Comparison of ENCODE assay signal across 22 cellular contexts in genomic region chr2:47346669-47347068, GRCh38. TPM values are rescaled to one million over a fixed set of nuclear protein-coding genes. Genes with fewer than 3 reads are reported as not detected.
DNase-seq lines count a peak whose midpoint lies in the region; ATAC-seq, FAIRE-seq and TF ChIP-seq lines count a peak whose summit lies in the region.
"Had no signal": no experiment of that assay in that cellular context is flagged by ENCODE, and none has a peak within 500 bp of the region (broad histone marks: within the 10 kb centered on the region; RNA-seq: fewer than 3 reads in every experiment).

No MANE protein-coding gene starts in this region.

- POLR2A ChIA-PET in K562 (lab: Yijun Ruan, JAX) = interaction anchor here (1.4 kb wide), 1 partner anchor 28 kb away, joined by 3 read pairs; no protein-coding TSS in a partner anchor

- intact Hi-C loops in left ventricle myocardium superior (cut with micrococcal nuclease) = no loop called here
- intact Hi-C loops in left ventricle myocardium inferior (cut with micrococcal nuclease) = no loop called here
- intact Hi-C loops in K562 (cut with micrococcal nuclease) = no loop called here

- FAIRE-seq in K562 (lab: Jason Lieb, UNC) = no peak
- FAIRE-seq: H54 had no signal

- H3K27me3 ChIP-seq in left ventricle myocardium inferior (ENCODE audit: low read depth) (no peaks in the 10 kb centered on the region), K562 (ENCODE audit: control insufficient read depth in 2 of 2, insufficient read depth in 2 of 2, low read length in 2 of 2) (no peaks in the 10 kb centered on the region)
- H3K27me3 ChIP-seq: Peyer's patch, tibial nerve had no signal

- H3K9ac ChIP-seq in K562 (ENCODE audit: insufficient read depth in 1 of 2, low read depth in 2 of 2, low read length in 2 of 2) = no peak overlapping the region; a peak in 1 of 4 replicates

- no peaks in the 10 kb centered on the region for H4K20me1 ChIP-seq in K562 (replicated peaks; ENCODE audit: control insufficient read depth, insufficient read depth, low read length)

- H3K27ac Mint-ChIP-seq in nephron = peak overlapping the region; percentile 93 to 97 (median 97)
- H3K27ac Mint-ChIP-seq: activated CD4-positive, alpha-beta T cell treated with anti-CD3 and anti-CD28 coated beads, Interleukin-2, amount 10 ng/mL, durations not matched to agents 7 days and 5 days; CD4-positive, alpha-beta T cell; effector memory CD8-positive, alpha-beta T cell; natural killer cell; stimulated activated effector memory CD8-positive, alpha-beta T cell treated with anti-CD3 and anti-CD28 coated beads, Interleukin-12 subunit alpha, Interleukin-12 subunit beta, amount 100 ng/mL, for 72 hours had no signal

- WGBS in K562 (ENCODE audit: insufficient coverage, low coverage, missing lambda C conversion rate) = 72% methylated on average over 6 of the region's 6 CpGs

- H3K9me1 ChIP-seq in K562 (ENCODE audit: control insufficient read depth, insufficient read depth, low read length) = no peaks in the 10 kb centered on the region

- H3K79me2 ChIP-seq in K562 (ENCODE audit: control insufficient read depth, insufficient read depth, low read length) = no peaks in the 10 kb centered on the region

- in situ Hi-C loops in K562 (cut with MboI) = no loop called here

- no peaks in the 10 kb centered on the region for H3K36me3 ChIP-seq in left ventricle myocardium inferior
- H3K36me3 ChIP-seq in K562 (ENCODE audit: control insufficient read depth, insufficient read depth, low read length) = no peaks in the 10 kb centered on the region
- H3K36me3 ChIP-seq: heart right ventricle, Peyer's patch, tibial nerve had no signal

- no peaks in the 10 kb centered on the region for H3K9me3 Mint-ChIP-seq in nephron
- H3K9me3 Mint-ChIP-seq: activated CD4-positive, alpha-beta T cell treated with anti-CD3 and anti-CD28 coated beads, Interleukin-2, amount 10 ng/mL, durations not matched to agents 7 days and 5 days; CD4-positive, alpha-beta T cell; effector memory CD8-positive, alpha-beta T cell; natural killer cell; stimulated activated effector memory CD8-positive, alpha-beta T cell treated with anti-CD3 and anti-CD28 coated beads, Interleukin-12 subunit alpha, Interleukin-12 subunit beta, amount 100 ng/mL, for 72 hours had no signal

- BruUV-seq in K562 (replicated peaks; lab: Mats Ljungman, UMichigan) = no TSS peak

- peaks cover 4% of the 10 kb centered on the region for H3K36me3 Mint-ChIP-seq in nephron (ENCODE audit: low read depth)
- H3K36me3 Mint-ChIP-seq: natural killer cell; stimulated activated effector memory CD8-positive, alpha-beta T cell treated with anti-CD3 and anti-CD28 coated beads, Interleukin-12 subunit alpha, Interleukin-12 subunit beta, amount 100 ng/mL, for 72 hours had no signal

- H3K9me3 ChIP-seq in left ventricle myocardium inferior (replicated peaks) (no peaks in the 10 kb centered on the region), K562 (replicated peaks; ENCODE audit: control insufficient read depth, insufficient read depth, low read depth, low read length) (no peaks in the 10 kb centered on the region)
- H3K9me3 ChIP-seq: heart right ventricle, Peyer's patch, tibial nerve had no signal

- TF ChIP-seq CTCF in left ventricle myocardium inferior (IDR thresholded peaks at IDR 0.05; ENCODE audit: borderline replicate concordance) (no peak), K562 (IDR thresholded peaks at IDR 0.05 in 2 of 3, conservative IDR thresholded peaks at IDR 0.05 in 1 of 3; ENCODE audit: insufficient read depth in 2 of 3, low read depth in 1 of 3, low read length in 3 of 3) (no peak), nephron (IDR thresholded peaks at IDR 0.05; ENCODE audit: unreplicated experiment in 3 of 3) (no peak)

- TF ChIP-seq EP300 in K562 (IDR thresholded peaks at IDR 0.05; ENCODE audit: low read length) = no peak

- H3K27ac ChIP-seq in left ventricle myocardium inferior (replicated peaks) (no peak overlapping the region), K562 (ENCODE audit: extremely low read depth, low read depth, low read length) (no peak overlapping the region)
- H3K27ac ChIP-seq: tibial nerve had no signal

- peak overlapping the region; percentile 52 for H2AFZ ChIP-seq in K562 (ENCODE audit: low read depth, low read length)

- no peaks in the 10 kb centered on the region for H3K27me3 Mint-ChIP-seq in nephron (ENCODE audit: low read depth)

- TF ChIP-seq POLR2A in K562 (conservative IDR thresholded peaks at IDR 0.05) = no peak

- H3K4me3 ChIP-seq in left ventricle myocardium inferior = no peak overlapping the region
- H3K4me3 ChIP-seq in K562 = no peak overlapping the region
- H3K4me3 ChIP-seq: heart right ventricle, Peyer's patch, tibial nerve had no signal

- peaks cover 29% of the 10 kb centered on the region for H3K4me1 ChIP-seq in left ventricle myocardium inferior
- H3K4me1 ChIP-seq in K562 (replicated peaks in 1 of 2; ENCODE audit: control insufficient read depth in 2 of 2, insufficient read depth in 2 of 2, low read length in 2 of 2) = peaks cover 7 to 16% of the 10 kb centered on the region in 2 experiments; a peak in 4 of 5 replicates

- peak; percentile 63 for ATAC-seq in left ventricle myocardium superior
- no peak for ATAC-seq in K562
- no peak for ATAC-seq in HG03045 (IDR thresholded peaks at IDR 0.05; ENCODE audit: unreplicated experiment)
- ATAC-seq in GM18858 (IDR thresholded peaks at IDR 0.05; ENCODE audit: unreplicated experiment) = no peak
- no peak for ATAC-seq in GM21825 (IDR thresholded peaks at IDR 0.05; ENCODE audit: unreplicated experiment)
- ATAC-seq: effector memory CD8-positive, alpha-beta T cell; natural killer cell; stimulated activated effector memory CD8-positive, alpha-beta T cell treated with anti-CD3 and anti-CD28 coated beads, Interleukin-12 subunit alpha, Interleukin-12 subunit beta, amount 100 ng/mL, for 72 hours had no signal

- DNase-seq in left ventricle myocardium superior (no peak), left ventricle myocardium inferior (no peak), K562 (ENCODE audit: extremely low read depth in 1 of 4, low spot score in 3 of 4) (no peak), NCI-H82 treated with DMSO at 0.1 percent for 48 hours (lab: John Stamatoyannopoulos, UW; ENCODE audit: unreplicated experiment) (no peak)
- DNase-seq: activated CD4-positive, alpha-beta T cell treated with anti-CD3 and anti-CD28 coated beads, Interleukin-2, amount 10 ng/mL, durations not matched to agents 7 days and 5 days; activated CD8-positive, alpha-beta memory T cell treated with anti-CD3 and anti-CD28 coated beads, Interleukin-2, amount 50 U/mL, for 48 hours; activated gamma-delta T cell; CD4-positive, alpha-beta T cell; effector memory CD8-positive, alpha-beta T cell; heart right ventricle; mammary epithelial cell; natural killer cell; NCI-H2171; Peyer's patch; SW 1271 had no signal

- CTCF ChIA-PET in K562 (lab: Yijun Ruan, JAX; ENCODE audit: low intra/inter-chr PET ratio) = no interaction called here

- peak overlapping the region; percentile 75 to 84 (median 82) for H3K4me3 Mint-ChIP-seq in nephron
- H3K4me3 Mint-ChIP-seq: activated CD4-positive, alpha-beta T cell treated with anti-CD3 and anti-CD28 coated beads, Interleukin-2, amount 10 ng/mL, durations not matched to agents 7 days and 5 days; CD4-positive, alpha-beta T cell; effector memory CD8-positive, alpha-beta T cell; natural killer cell; stimulated activated effector memory CD8-positive, alpha-beta T cell treated with anti-CD3 and anti-CD28 coated beads, Interleukin-12 subunit alpha, Interleukin-12 subunit beta, amount 100 ng/mL, for 72 hours had no signal

- H3K4me1 Mint-ChIP-seq in nephron = peaks cover 41% of the 10 kb centered on the region

- H3K4me2 ChIP-seq in K562 (ENCODE audit: insufficient read depth, low read length) = no peak overlapping the region

- TF ChIP-seq RAD21 in K562 (CRISPR knock-in tag; conservative IDR thresholded peaks at IDR 0.05 in 1 of 2, IDR thresholded peaks at IDR 0.05 in 1 of 2) = no peak

RNA-seq across cellular contexts. Expression of gene EPCAM, which starts 22.4 kb away (rescaled TPM):
- not detected for total RNA-seq in left ventricle myocardium superior
- total RNA-seq in left ventricle myocardium inferior = not detected
- 38.7 and 73.4 TPM in 2 replicates for total RNA-seq in K562 (2011; cell fraction: chromatin; rRNA removed; ENCODE audit: low replicate concordance)
- 48.5 and 54.7 TPM in 2 replicates for total RNA-seq in K562 (2011; cell fraction: nucleolus; rRNA removed)
- 52.1 and 64.7 TPM in 2 replicates for total RNA-seq in K562 (2011; cell fraction: nucleoplasm; rRNA removed)
- 50.1 and 51.8 TPM in 2 replicates for total RNA-seq in K562 (2014; rRNA removed)
- total RNA-seq in K562 (2014; rRNA removed; fragmentation: Illumina TruSeq; extraction: Trizol) = 85.5 and 89.2 TPM in 2 replicates
- total RNA-seq in K562 (2015; rRNA removed; fragmentation: Illumina TruSeq; extraction: Trizol) = 83.2 and 86.1 TPM in 2 replicates
- total RNA-seq in K562 (2021) = 62.9 and 63.1 TPM in 2 replicates
- polyA plus RNA-seq in K562 (2011; rRNA removed) = 54.2 and 68.9 TPM in 2 replicates
- polyA plus RNA-seq in K562 (2011; cell fraction: cytosol; rRNA removed) = 21.7 and 27.4 TPM in 2 replicates
- polyA plus RNA-seq in K562 (2011; cell fraction: nucleus; rRNA removed) = 14.9 and 21.0 TPM in 2 replicates
- 50.2 and 52.8 TPM in 2 replicates for polyA plus RNA-seq in K562 (2012)
- 68.8 and 95.5 TPM in 2 replicates for polyA plus RNA-seq in K562 (2014; fragmentation: Illumina TruSeq; extraction: Trizol)
- 10 to 100 TPM; 59.0 to 63.1 TPM for polyA plus RNA-seq in K562 (2014; fragmentation: Nextera tagmentation; extraction: Ambion mirVana)
- 76.3 and 77.2 TPM in 2 replicates for polyA plus RNA-seq in K562 (2014; rRNA removed)
- polyA minus RNA-seq in K562 (2011; rRNA and poly(A)+ RNA removed) = 84.1 and 94.2 TPM in 2 replicates
- polyA minus RNA-seq in K562 (2011; cell fraction: cytosol; rRNA and poly(A)+ RNA removed) = 24.9 and 37.7 TPM in 2 replicates
- polyA minus RNA-seq in K562 (2011; cell fraction: nucleus; rRNA and poly(A)+ RNA removed) = 11.8 and 22.1 TPM in 2 replicates
- total RNA-seq: activated CD4-positive, alpha-beta T cell treated with anti-CD3 and anti-CD28 coated beads, Interleukin-2, amount 10 ng/mL, durations not matched to agents 7 days and 5 days; CD4-positive, alpha-beta T cell; natural killer cell had no signal

RNA-seq across cellular contexts. Expression of gene MSH2, which starts 56.3 kb away (rescaled TPM):
- 16.2 TPM for total RNA-seq in left ventricle myocardium superior
- total RNA-seq in left ventricle myocardium inferior = 14.8 TPM
- 35.6 and 139 TPM in 2 replicates for total RNA-seq in K562 (2011; cell fraction: chromatin; rRNA removed; ENCODE audit: low replicate concordance)
- 19.0 and 21.7 TPM in 2 replicates for total RNA-seq in K562 (2011; cell fraction: nucleolus; rRNA removed)
- total RNA-seq in K562 (2011; cell fraction: nucleoplasm; rRNA removed) = 21.8 and 27.2 TPM in 2 replicates
- total RNA-seq in K562 (2014; rRNA removed) = 85.9 and 99.2 TPM in 2 replicates
- 139 and 161 TPM in 2 replicates for total RNA-seq in K562 (2014; rRNA removed; fragmentation: Illumina TruSeq; extraction: Trizol)
- total RNA-seq in K562 (2015; rRNA removed; fragmentation: Illumina TruSeq; extraction: Trizol) = 109 and 118 TPM in 2 replicates
- total RNA-seq in K562 (2021) = 95.1 and 113 TPM in 2 replicates
- polyA plus RNA-seq in K562 (2011; rRNA removed) = 85.0 and 133 TPM in 2 replicates
- polyA plus RNA-seq in K562 (2011; cell fraction: cytosol; rRNA removed) = 21.8 and 46.2 TPM in 2 replicates
- polyA plus RNA-seq in K562 (2011; cell fraction: nucleus; rRNA removed) = 27.0 and 36.1 TPM in 2 replicates
- polyA plus RNA-seq in K562 (2012) = 63.4 and 77.6 TPM in 2 replicates
- polyA plus RNA-seq in K562 (2014; fragmentation: Illumina TruSeq; extraction: Trizol) = 113 and 125 TPM in 2 replicates
- polyA plus RNA-seq in K562 (2014; fragmentation: Nextera tagmentation; extraction: Ambion mirVana) = 10 to 100 TPM; 51.8 to 60.6 TPM
- polyA plus RNA-seq in K562 (2014; rRNA removed) = 93.2 and 93.3 TPM in 2 replicates
- 137 and 148 TPM in 2 replicates for polyA minus RNA-seq in K562 (2011; rRNA and poly(A)+ RNA removed)
- polyA minus RNA-seq in K562 (2011; cell fraction: cytosol; rRNA and poly(A)+ RNA removed) = 44.2 and 56.7 TPM in 2 replicates
- polyA minus RNA-seq in K562 (2011; cell fraction: nucleus; rRNA and poly(A)+ RNA removed) = 24.0 and 38.8 TPM in 2 replicates

Comparison
In these comparisons a context has a peak if more than half of its experiments do, and no peak if none do; other contexts are left out.
1. RNA of gene EPCAM, which starts 22.4 kb away (total RNA-seq): 38.7 to 89.2 TPM in K562; not detected in left ventricle myocardium inferior (single experiment) and not detected in left ventricle myocardium superior (single experiment); every median in the first group is over 10 times any median in the second.